4 cellular contexts compared by ENCODE assay signal in the genomic region with DNA sequence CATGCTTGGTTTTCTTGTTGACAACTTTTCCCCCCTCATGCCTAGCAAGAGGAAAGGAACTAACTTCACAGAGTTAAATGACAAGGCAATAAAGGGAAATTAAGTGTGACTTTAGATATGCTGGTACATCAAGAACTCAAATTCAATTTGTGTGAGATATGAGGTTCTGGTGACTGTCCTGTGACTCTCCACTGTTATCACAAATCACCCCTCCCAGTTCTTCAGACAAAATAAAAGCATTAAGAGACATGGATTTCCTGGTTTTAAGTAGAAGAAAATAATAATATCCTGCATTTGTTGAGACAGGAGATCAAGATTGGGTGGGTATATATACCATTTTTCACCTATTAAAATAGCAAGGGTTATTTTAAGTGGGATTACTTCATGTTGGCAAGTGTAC.
TF ChIP-seq lines count a peak whose summit lies in the region.

No MANE protein-coding gene starts in this region.

TF ChIP-seq in SK-N-SH, 30 proteins besides CTCF, POLR2A, EP300 and RAD21 (continues in another document):
- TF ChIP-seq, protein P1, sequence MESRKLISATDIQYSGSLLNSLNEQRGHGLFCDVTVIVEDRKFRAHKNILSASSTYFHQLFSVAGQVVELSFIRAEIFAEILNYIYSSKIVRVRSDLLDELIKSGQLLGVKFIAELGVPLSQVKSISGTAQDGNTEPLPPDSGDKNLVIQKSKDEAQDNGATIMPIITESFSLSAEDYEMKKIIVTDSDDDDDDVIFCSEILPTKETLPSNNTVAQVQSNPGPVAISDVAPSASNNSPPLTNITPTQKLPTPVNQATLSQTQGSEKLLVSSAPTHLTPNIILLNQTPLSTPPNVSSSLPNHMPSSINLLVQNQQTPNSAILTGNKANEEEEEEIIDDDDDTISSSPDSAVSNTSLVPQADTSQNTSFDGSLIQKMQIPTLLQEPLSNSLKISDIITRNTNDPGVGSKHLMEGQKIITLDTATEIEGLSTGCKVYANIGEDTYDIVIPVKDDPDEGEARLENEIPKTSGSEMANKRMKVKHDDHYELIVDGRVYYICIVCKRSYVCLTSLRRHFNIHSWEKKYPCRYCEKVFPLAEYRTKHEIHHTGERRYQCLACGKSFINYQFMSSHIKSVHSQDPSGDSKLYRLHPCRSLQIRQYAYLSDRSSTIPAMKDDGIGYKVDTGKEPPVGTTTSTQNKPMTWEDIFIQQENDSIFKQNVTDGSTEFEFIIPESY (IDR thresholded peaks at IDR 0.05; ENCODE audit: borderline replicate concordance, low read depth), result no peak
- TF ChIP-seq, protein P2, sequence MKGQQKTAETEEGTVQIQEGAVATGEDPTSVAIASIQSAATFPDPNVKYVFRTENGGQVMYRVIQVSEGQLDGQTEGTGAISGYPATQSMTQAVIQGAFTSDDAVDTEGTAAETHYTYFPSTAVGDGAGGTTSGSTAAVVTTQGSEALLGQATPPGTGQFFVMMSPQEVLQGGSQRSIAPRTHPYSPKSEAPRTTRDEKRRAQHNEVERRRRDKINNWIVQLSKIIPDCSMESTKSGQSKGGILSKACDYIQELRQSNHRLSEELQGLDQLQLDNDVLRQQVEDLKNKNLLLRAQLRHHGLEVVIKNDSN (IDR thresholded peaks at IDR 0.05; ENCODE audit: borderline replicate concordance, low read depth), result no peak
- TF ChIP-seq ELF1 (IDR thresholded peaks at IDR 0.05) (no peak), RCOR1 (IDR thresholded peaks at IDR 0.05; ENCODE audit: low read length) (no peak), TAF1 (IDR thresholded peaks at IDR 0.05; ENCODE audit: borderline replicate concordance, low read depth, low read length) (no peak), NFIC (IDR thresholded peaks at IDR 0.05; ENCODE audit: borderline replicate concordance) (no peak), MEF2A (IDR thresholded peaks at IDR 0.05; ENCODE audit: borderline replicate concordance, low read depth) (no peak), FOSL2 (IDR thresholded peaks at IDR 0.05; ENCODE audit: borderline replicate concordance, low read depth) (no peak), FOXJ3 (CRISPR knock-in tag; IDR thresholded peaks at IDR 0.05) (no peak), NRF1 (IDR thresholded peaks at IDR 0.05; ENCODE audit: low read depth, low read length) (no peak), RFX5 (IDR thresholded peaks at IDR 0.05; ENCODE audit: low read length) (no peak), CHD2 (IDR thresholded peaks at IDR 0.05; ENCODE audit: low read length, partially characterized antibody) (no peak), TEAD4 (IDR thresholded peaks at IDR 0.05; ENCODE audit: borderline replicate concordance, insufficient read depth) (no peak)

TF ChIP-seq in SK-N-SH treated with all-trans-retinoic acid at 6 μM for 48 hours, 23 proteins besides CTCF, POLR2A, EP300 and RAD21 (continues in another document):
- TF ChIP-seq ISL1 (CRISPR knock-in tag; IDR thresholded peaks at IDR 0.05), result no peak
- TF ChIP-seq ZNF70 (CRISPR knock-in tag; IDR thresholded peaks at IDR 0.05), result no peak
- no peak for TF ChIP-seq SNAI2 (CRISPR knock-in tag; IDR thresholded peaks at IDR 0.05)
- no peak for TF ChIP-seq ARNTL (CRISPR knock-in tag; IDR thresholded peaks at IDR 0.05; ENCODE audit: borderline replicate concordance, low read depth)
- TF ChIP-seq, protein P3, sequence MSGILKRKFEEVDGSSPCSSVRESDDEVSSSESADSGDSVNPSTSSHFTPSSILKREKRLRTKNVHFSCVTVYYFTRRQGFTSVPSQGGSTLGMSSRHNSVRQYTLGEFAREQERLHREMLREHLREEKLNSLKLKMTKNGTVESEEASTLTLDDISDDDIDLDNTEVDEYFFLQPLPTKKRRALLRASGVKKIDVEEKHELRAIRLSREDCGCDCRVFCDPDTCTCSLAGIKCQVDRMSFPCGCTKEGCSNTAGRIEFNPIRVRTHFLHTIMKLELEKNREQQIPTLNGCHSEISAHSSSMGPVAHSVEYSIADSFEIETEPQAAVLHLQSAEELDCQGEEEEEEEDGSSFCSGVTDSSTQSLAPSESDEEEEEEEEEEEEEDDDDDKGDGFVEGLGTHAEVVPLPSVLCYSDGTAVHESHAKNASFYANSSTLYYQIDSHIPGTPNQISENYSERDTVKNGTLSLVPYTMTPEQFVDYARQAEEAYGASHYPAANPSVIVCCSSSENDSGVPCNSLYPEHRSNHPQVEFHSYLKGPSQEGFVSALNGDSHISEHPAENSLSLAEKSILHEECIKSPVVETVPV (CRISPR knock-in tag; IDR thresholded peaks at IDR 0.05), result no peak
- no peak for TF ChIP-seq ZC3H10 (CRISPR knock-in tag; IDR thresholded peaks at IDR 0.05)
- TF ChIP-seq, protein P4, sequence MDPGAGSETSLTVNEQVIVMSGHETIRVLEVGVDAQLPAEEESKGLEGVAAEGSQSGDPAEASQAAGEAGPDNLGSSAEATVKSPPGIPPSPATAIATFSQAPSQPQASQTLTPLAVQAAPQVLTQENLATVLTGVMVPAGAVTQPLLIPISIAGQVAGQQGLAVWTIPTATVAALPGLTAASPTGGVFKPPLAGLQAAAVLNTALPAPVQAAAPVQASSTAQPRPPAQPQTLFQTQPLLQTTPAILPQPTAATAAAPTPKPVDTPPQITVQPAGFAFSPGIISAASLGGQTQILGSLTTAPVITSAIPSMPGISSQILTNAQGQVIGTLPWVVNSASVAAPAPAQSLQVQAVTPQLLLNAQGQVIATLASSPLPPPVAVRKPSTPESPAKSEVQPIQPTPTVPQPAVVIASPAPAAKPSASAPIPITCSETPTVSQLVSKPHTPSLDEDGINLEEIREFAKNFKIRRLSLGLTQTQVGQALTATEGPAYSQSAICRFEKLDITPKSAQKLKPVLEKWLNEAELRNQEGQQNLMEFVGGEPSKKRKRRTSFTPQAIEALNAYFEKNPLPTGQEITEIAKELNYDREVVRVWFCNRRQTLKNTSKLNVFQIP (CRISPR knock-in tag; IDR thresholded peaks at IDR 0.05; ENCODE audit: borderline replicate concordance, low read depth), result no peak
- TF ChIP-seq TOX (CRISPR knock-in tag; IDR thresholded peaks at IDR 0.05; ENCODE audit: borderline replicate concordance), result no peak
- TF ChIP-seq, protein P5, sequence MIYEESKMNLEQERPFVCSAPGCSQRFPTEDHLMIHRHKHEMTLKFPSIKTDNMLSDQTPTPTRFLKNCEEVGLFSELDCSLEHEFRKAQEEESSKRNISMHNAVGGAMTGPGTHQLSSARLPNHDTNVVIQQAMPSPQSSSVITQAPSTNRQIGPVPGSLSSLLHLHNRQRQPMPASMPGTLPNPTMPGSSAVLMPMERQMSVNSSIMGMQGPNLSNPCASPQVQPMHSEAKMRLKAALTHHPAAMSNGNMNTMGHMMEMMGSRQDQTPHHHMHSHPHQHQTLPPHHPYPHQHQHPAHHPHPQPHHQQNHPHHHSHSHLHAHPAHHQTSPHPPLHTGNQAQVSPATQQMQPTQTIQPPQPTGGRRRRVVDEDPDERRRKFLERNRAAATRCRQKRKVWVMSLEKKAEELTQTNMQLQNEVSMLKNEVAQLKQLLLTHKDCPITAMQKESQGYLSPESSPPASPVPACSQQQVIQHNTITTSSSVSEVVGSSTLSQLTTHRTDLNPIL (CRISPR knock-in tag; IDR thresholded peaks at IDR 0.05; ENCODE audit: low read depth), result no peak
- TF ChIP-seq ESRRG (CRISPR knock-in tag; IDR thresholded peaks at IDR 0.05), result no peak
- no peak for TF ChIP-seq ZNF565 (CRISPR knock-in tag; conservative IDR thresholded peaks at IDR 0.05; ENCODE audit: low read depth)
- no peak for TF ChIP-seq GLIS3 (CRISPR knock-in tag; IDR thresholded peaks at IDR 0.05)

TF ChIP-seq in IMR-90, 13 proteins besides CTCF, POLR2A, EP300 and RAD21:
- no peak for TF ChIP-seq MAFK (IDR thresholded peaks at IDR 0.05; ENCODE audit: low read depth, low read length)
- TF ChIP-seq NFE2L2 (IDR thresholded peaks at IDR 0.05; ENCODE audit: low read depth, low read length), result no peak
- no peak for TF ChIP-seq CHD1 (IDR thresholded peaks at IDR 0.05; ENCODE audit: low read depth, low read length)
- TF ChIP-seq CEBPB (IDR thresholded peaks at IDR 0.05; ENCODE audit: low read depth, low read length), result no peak
- TF ChIP-seq MAZ (IDR thresholded peaks at IDR 0.05; ENCODE audit: borderline replicate concordance, low read depth, low read length), result no peak
- TF ChIP-seq, protein P6, sequence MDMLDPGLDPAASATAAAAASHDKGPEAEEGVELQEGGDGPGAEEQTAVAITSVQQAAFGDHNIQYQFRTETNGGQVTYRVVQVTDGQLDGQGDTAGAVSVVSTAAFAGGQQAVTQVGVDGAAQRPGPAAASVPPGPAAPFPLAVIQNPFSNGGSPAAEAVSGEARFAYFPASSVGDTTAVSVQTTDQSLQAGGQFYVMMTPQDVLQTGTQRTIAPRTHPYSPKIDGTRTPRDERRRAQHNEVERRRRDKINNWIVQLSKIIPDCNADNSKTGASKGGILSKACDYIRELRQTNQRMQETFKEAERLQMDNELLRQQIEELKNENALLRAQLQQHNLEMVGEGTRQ (IDR thresholded peaks at IDR 0.05; ENCODE audit: low read depth, low read length), result no peak
- no peak for TF ChIP-seq SMC3 (IDR thresholded peaks at IDR 0.05; ENCODE audit: low read depth, low read length)
- no peak for TF ChIP-seq RCOR1 (IDR thresholded peaks at IDR 0.05; ENCODE audit: insufficient replicate concordance, low read length)
- no peak for TF ChIP-seq RFX5 (IDR thresholded peaks at IDR 0.05; ENCODE audit: low read depth, low read length)
- TF ChIP-seq BHLHE40 (IDR thresholded peaks at IDR 0.05; ENCODE audit: low read depth, low read length), result no peak
- TF ChIP-seq, protein P7, sequence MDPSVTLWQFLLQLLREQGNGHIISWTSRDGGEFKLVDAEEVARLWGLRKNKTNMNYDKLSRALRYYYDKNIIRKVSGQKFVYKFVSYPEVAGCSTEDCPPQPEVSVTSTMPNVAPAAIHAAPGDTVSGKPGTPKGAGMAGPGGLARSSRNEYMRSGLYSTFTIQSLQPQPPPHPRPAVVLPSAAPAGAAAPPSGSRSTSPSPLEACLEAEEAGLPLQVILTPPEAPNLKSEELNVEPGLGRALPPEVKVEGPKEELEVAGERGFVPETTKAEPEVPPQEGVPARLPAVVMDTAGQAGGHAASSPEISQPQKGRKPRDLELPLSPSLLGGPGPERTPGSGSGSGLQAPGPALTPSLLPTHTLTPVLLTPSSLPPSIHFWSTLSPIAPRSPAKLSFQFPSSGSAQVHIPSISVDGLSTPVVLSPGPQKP (IDR thresholded peaks at IDR 0.05; ENCODE audit: borderline replicate concordance, low read depth, low read length), result no peak
- TF ChIP-seq MXI1 (IDR thresholded peaks at IDR 0.05; ENCODE audit: borderline replicate concordance, low read depth, low read length), result no peak
- TF ChIP-seq FOS (IDR thresholded peaks at IDR 0.05; ENCODE audit: low read depth, low read length), result no peak

TF ChIP-seq in endothelial cell of umbilical vein, 7 proteins besides CTCF, POLR2A, EP300 and RAD21:
- no peak for TF ChIP-seq FOS (IDR thresholded peaks at IDR 0.05; ENCODE audit: borderline replicate concordance, insufficient read depth, low read length)
- no peak for TF ChIP-seq GATA2 (IDR thresholded peaks at IDR 0.05; ENCODE audit: insufficient read depth, insufficient read length, low read depth, low read length)
- no peak for TF ChIP-seq EZH2 (IDR thresholded peaks at IDR 0.05; ENCODE audit: borderline replicate concordance, low read depth, low read length, severe bottlenecking)
- no peak for TF ChIP-seq JUN (IDR thresholded peaks at IDR 0.05; ENCODE audit: borderline replicate concordance, insufficient read depth, insufficient read length, low read depth)
- TF ChIP-seq POLR2AphosphoS5 (IDR thresholded peaks at IDR 0.05; ENCODE audit: insufficient read depth, low read depth, low read length), result no peak
- TF ChIP-seq MYC (IDR thresholded peaks at IDR 0.05; ENCODE audit: low read depth, low read length), result no peak
- TF ChIP-seq, protein P8, sequence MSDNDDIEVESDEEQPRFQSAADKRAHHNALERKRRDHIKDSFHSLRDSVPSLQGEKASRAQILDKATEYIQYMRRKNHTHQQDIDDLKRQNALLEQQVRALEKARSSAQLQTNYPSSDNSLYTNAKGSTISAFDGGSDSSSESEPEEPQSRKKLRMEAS (IDR thresholded peaks at IDR 0.05; ENCODE audit: insufficient read depth, insufficient read length), result no peak
